In genomic region chr18:6666286-6666685, GRCh38 we compare ENCODE assay signal across 22 cellular contexts.
"Had no signal": no experiment of that assay in that cellular context is flagged by ENCODE, and none has a peak within 500 bp of the region (broad histone marks: within the 10 kb centered on the region; RNA-seq: fewer than 3 reads in every experiment).

No MANE protein-coding gene starts in this region.

- DNase-seq: effector memory CD8-positive, alpha-beta T cell; esophagus squamous epithelium; heart left ventricle; hippocampal formation; left colon; left ventricle myocardium superior; mesenchymal stem cell; naive thymus-derived CD4-positive, alpha-beta T cell; posterior cingulate gyrus; sigmoid colon; stimulated activated CD4-positive, alpha-beta T cell treated with anti-CD3 and anti-CD28 coated beads, Interleukin-2, amount 100 ng/mL, for 24 hours; stimulated activated naive CD4-positive, alpha-beta T cell; stomach; substantia nigra; transverse colon had no signal

- H3K36me3 Mint-ChIP-seq: naive thymus-derived CD4-positive, alpha-beta T cell had no signal

- H3K9me3 Mint-ChIP-seq: dendritic cell treated with granulocyte-macrophage colony-stimulating factor and Interleukin-4, amounts not matched to agents 40 ng/mL and 50 ng/mL, for 4 days had no signal

- H3K27ac Mint-ChIP-seq: dendritic cell treated with granulocyte-macrophage colony-stimulating factor and Interleukin-4, amounts not matched to agents 40 ng/mL and 50 ng/mL, for 4 days; effector memory CD8-positive, alpha-beta T cell; naive thymus-derived CD4-positive, alpha-beta T cell had no signal

- H3K4me1 ChIP-seq: esophagus squamous epithelium, gastroesophageal sphincter, heart left ventricle, sigmoid colon, stomach, transverse colon had no signal

- H3K4me1 Mint-ChIP-seq: naive thymus-derived CD4-positive, alpha-beta T cell had no signal

- H3K4me3 Mint-ChIP-seq: dendritic cell treated with granulocyte-macrophage colony-stimulating factor and Interleukin-4, amounts not matched to agents 40 ng/mL and 50 ng/mL, for 4 days; effector memory CD8-positive, alpha-beta T cell; naive thymus-derived CD4-positive, alpha-beta T cell had no signal

- H3K36me3 ChIP-seq: esophagus squamous epithelium, gastroesophageal sphincter, heart left ventricle, neutrophil, sigmoid colon, stomach, thoracic aorta, transverse colon had no signal

- H3K27me3 ChIP-seq: esophagus squamous epithelium, gastroesophageal sphincter, heart left ventricle, neutrophil, sigmoid colon, stomach, transverse colon had no signal

- FAIRE-seq: colon had no signal

- ATAC-seq: effector memory CD8-positive, alpha-beta T cell; gastroesophageal sphincter; heart left ventricle; left colon; left ventricle myocardium superior; naive thymus-derived CD4-positive, alpha-beta T cell had no signal

- H3K9me3 ChIP-seq: esophagus squamous epithelium, gastroesophageal sphincter, heart left ventricle, neutrophil, sigmoid colon, stomach, thoracic aorta, transverse colon had no signal

- H3K27ac ChIP-seq: esophagus squamous epithelium, gastroesophageal sphincter, heart left ventricle, neutrophil, sigmoid colon, stomach, thoracic aorta, transverse colon had no signal

- H3K4me3 ChIP-seq: esophagus squamous epithelium, gastroesophageal sphincter, heart left ventricle, lung, sigmoid colon, skin epidermis, stomach, thoracic aorta, transverse colon had no signal

- H3K27me3 Mint-ChIP-seq: dendritic cell treated with granulocyte-macrophage colony-stimulating factor and Interleukin-4, amounts not matched to agents 40 ng/mL and 50 ng/mL, for 4 days; effector memory CD8-positive, alpha-beta T cell; naive thymus-derived CD4-positive, alpha-beta T cell had no signal
